ENCODE assay signal across 11 cellular contexts in genomic region chr12:15931590-15932053, GRCh38. TPM values are rescaled to one million over a fixed set of nuclear protein-coding genes. Genes with fewer than 3 reads are reported as not detected.
DNase-seq lines count a peak whose midpoint lies in the region; ATAC-seq and TF ChIP-seq lines count a peak whose summit lies in the region.
"Had no signal": no experiment of that assay in that cellular context is flagged by ENCODE, and none has a peak within 500 bp of the region (broad histone marks: within the 10 kb centered on the region; RNA-seq: fewer than 3 reads in every experiment).

No MANE protein-coding gene starts in this region.

- H3F3A ChIP-seq in GM23248 (ENCODE audit: insufficient read depth): peaks cover 15% of the 10 kb centered on the region

- H3K27ac Mint-ChIP-seq in T-helper 2 cell treated with Interferon-gamma antibody and Interleukin-4, amounts not matched to agents 5 μg/mL and 100 μg/mL, for 36 hours: no peak overlapping the region

- no peaks in the 10 kb centered on the region for H3K27me3 ChIP-seq in GM23248 (replicated peaks; ENCODE audit: insufficient read depth)
- H3K27me3 ChIP-seq: left lung had no signal

- H2AFZ ChIP-seq in GM23248: no peak overlapping the region

- no peak overlapping the region for H3K4me3 ChIP-seq in GM23248
- H3K4me3 ChIP-seq: left lung had no signal

- H3K4me3 Mint-ChIP-seq in T-helper 2 cell treated with Interferon-gamma antibody and Interleukin-4, amounts not matched to agents 5 μg/mL and 100 μg/mL, for 36 hours: no peak overlapping the region

- peak; percentile 34; the same call in 1 of the 3 replicates for TF ChIP-seq CTCF in GM12872 (IDR thresholded peaks at IDR 0.05; ENCODE audit: insufficient read depth, low read depth, low read length)

- no peaks in the 10 kb centered on the region for H3K27me3 Mint-ChIP-seq in T-helper 2 cell treated with Interferon-gamma antibody and Interleukin-4, amounts not matched to agents 5 μg/mL and 100 μg/mL, for 36 hours (ENCODE audit: low read depth)

- no peaks in the 10 kb centered on the region for H3K36me3 Mint-ChIP-seq in T-helper 2 cell treated with Interferon-gamma antibody and Interleukin-4, amounts not matched to agents 5 μg/mL and 100 μg/mL, for 36 hours (ENCODE audit: low read depth)

- DNase-seq in GM23248 (peak; percentile 11), LHCN-M2 (ENCODE audit: low read depth) (peak; percentile 51), iris pigment epithelial cell (ENCODE audit: low read depth) (peak; percentile 23), hepatic stellate cell (ENCODE audit: low spot score) (no peak), NCI-H187 treated with DMSO at 0.1 percent for 48 hours (lab: John Stamatoyannopoulos, UW) (no peak)
- DNase-seq in T-helper 2 cell treated with Interferon-gamma antibody and Interleukin-4, amounts not matched to agents 5 μg/mL and 100 μg/mL, for 36 hours (ENCODE audit: low spot score): no peak
- DNase-seq: left lung; stimulated activated CD4-positive, alpha-beta T cell treated with anti-CD3 and anti-CD28 coated beads, Interleukin-4, amount 100 ng/mL, for 4 hours had no signal

- no peaks in the 10 kb centered on the region for H4K20me1 ChIP-seq in GM23248 (ENCODE audit: insufficient read depth)

- peaks cover 2% of the 10 kb centered on the region for H3K4me1 Mint-ChIP-seq in T-helper 2 cell treated with Interferon-gamma antibody and Interleukin-4, amounts not matched to agents 5 μg/mL and 100 μg/mL, for 36 hours (ENCODE audit: low read depth)

- H3K79me2 ChIP-seq in GM23248 (ENCODE audit: insufficient read depth): peaks cover 86% of the 10 kb centered on the region

- H3K9me3 ChIP-seq in GM23248 (ENCODE audit: low read depth): no peaks in the 10 kb centered on the region
- H3K9me3 ChIP-seq: left lung had no signal

- ATAC-seq in GM21717 (IDR thresholded peaks at IDR 0.05; ENCODE audit: unreplicated experiment): no peak
- ATAC-seq: left lung had no signal

- no peak overlapping the region for H3K4me2 ChIP-seq in GM23248 (ENCODE audit: unreplicated experiment)

- peaks cover 39% of the 10 kb centered on the region for H3K4me1 ChIP-seq in GM23248 (ENCODE audit: insufficient read depth)

- H3K9me3 Mint-ChIP-seq in T-helper 2 cell treated with Interferon-gamma antibody and Interleukin-4, amounts not matched to agents 5 μg/mL and 100 μg/mL, for 36 hours: no peaks in the 10 kb centered on the region

- 84 to 86% methylated on average over 3 of the region's 3 CpGs for WGBS in GM23248 (ENCODE audit: low coverage in 1 of 2, low lambda C conversion rate in 2 of 2, missing lambda C conversion rate in 2 of 2), 2 experiments

- H3K27ac ChIP-seq in GM23248: no peak overlapping the region
- H3K27ac ChIP-seq: left lung, VCaP had no signal

- no peak overlapping the region for H3K9ac ChIP-seq in GM23248

- H3K36me3 ChIP-seq in GM23248 (ENCODE audit: low read depth): no peaks in the 10 kb centered on the region
- H3K36me3 ChIP-seq: left lung had no signal

- in situ Hi-C loops in GM23248 (cut with MboI): no loop called here

- H3K9me2 ChIP-seq in GM23248 (ENCODE audit: insufficient read depth): no peaks in the 10 kb centered on the region

RNA-seq across cellular contexts. Expression of gene DERA, which starts 20.5 kb away (rescaled TPM):
- total RNA-seq in GM23248 (2014; rRNA removed; shearing (Covaris generic)): 43.6 and 47.3 TPM in 2 replicates
- polyA plus RNA-seq in GM23248 (2016; fragmentation: Nextera tagmentation; extraction: Ambion mirVana): 70.5 and 71.3 TPM in 2 replicates
- total RNA-seq in LHCN-M2 (2014; rRNA removed): 93.8 and 99.7 TPM in 2 replicates
- polyA plus RNA-seq in LHCN-M2 (2012): 45.1 TPM

RNA-seq across cellular contexts. Expression of gene STRAP, which starts 49.4 kb away (rescaled TPM):
- total RNA-seq in GM23248 (2014; rRNA removed; shearing (Covaris generic)): 94.1 and 128 TPM in 2 replicates
- 284 and 294 TPM in 2 replicates for polyA plus RNA-seq in GM23248 (2016; fragmentation: Nextera tagmentation; extraction: Ambion mirVana)
- 106 and 135 TPM in 2 replicates for total RNA-seq in LHCN-M2 (2014; rRNA removed)
- 142 TPM for polyA plus RNA-seq in LHCN-M2 (2012)

Comparison
In these comparisons a context has a peak if more than half of its experiments do, and no peak if none do; other contexts are left out.
1. DNase-seq: peak in GM23248 (single experiment), LHCN-M2 (single experiment) and iris pigment epithelial cell (single experiment); none in hepatic stellate cell (single experiment), NCI-H187 treated with DMSO at 0.1 percent for 48 hours (single experiment) and T-helper 2 cell treated with Interferon-gamma antibody and Interleukin-4, amounts not matched to agents 5 μg/mL and 100 μg/mL, for 36 hours (single experiment).